1 cellular context compared by ENCODE assay signal in the genomic region with DNA sequence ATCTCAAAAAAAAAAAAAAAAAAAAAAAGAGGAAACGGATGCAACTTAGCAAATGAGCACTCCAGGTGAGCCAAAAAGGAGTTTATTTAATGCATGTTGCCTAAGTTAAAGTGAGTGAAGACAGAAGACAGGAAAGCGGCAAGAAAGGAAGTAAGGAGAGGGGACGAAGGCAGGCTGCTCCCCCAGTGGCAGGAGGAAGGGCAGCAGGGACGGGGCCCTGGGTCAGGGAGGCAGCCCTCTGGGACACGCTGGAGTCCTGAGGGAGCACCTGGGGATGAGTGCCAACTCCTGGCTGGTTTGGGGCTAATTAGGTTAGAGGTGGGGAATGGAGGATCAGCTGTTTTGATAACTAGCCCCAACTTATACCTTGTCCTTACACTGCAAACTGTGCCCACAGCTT.
TF ChIP-seq lines count a peak whose summit lies in the region.

No MANE protein-coding gene starts in this region.

TF ChIP-seq in HCT116, 20 proteins besides CTCF, POLR2A, EP300 and RAD21 (continued from another document):
- TF ChIP-seq EZH2 (IDR thresholded peaks at IDR 0.05) (no peak), EGR1 (IDR thresholded peaks at IDR 0.05; ENCODE audit: low read depth) (no peak), TCF7L2 (IDR thresholded peaks at IDR 0.05; ENCODE audit: borderline replicate concordance, extremely low read depth, insufficient read depth, insufficient read length) (no peak), ZNF274 (IDR thresholded peaks at IDR 0.05; ENCODE audit: low read depth, low read length) (no peak), EZH2phosphoT487 (IDR thresholded peaks at IDR 0.05; ENCODE audit: borderline replicate concordance) (no peak), CEBPB (IDR thresholded peaks at IDR 0.05; ENCODE audit: low read depth) (no peak), YY1 (IDR thresholded peaks at IDR 0.05; ENCODE audit: extremely low read depth, insufficient replicate concordance, low read depth, low read length) (no peak)
